In genomic region chr6:149955975-149956317, GRCh38 we compare ENCODE assay signal across 11 cellular contexts. TPM values are rescaled to one million over a fixed set of nuclear protein-coding genes. Genes with fewer than 3 reads are reported as not detected.
"Had no signal": no experiment of that assay in that cellular context is flagged by ENCODE, and none has a peak within 500 bp of the region (broad histone marks: within the 10 kb centered on the region; RNA-seq: fewer than 3 reads in every experiment).

No MANE protein-coding gene starts in this region.

RNA-seq across cellular contexts. Expression of gene ULBP1, which starts 7.8 kb away (rescaled TPM):
- total RNA-seq: body of pancreas had no signal

RNA-seq across cellular contexts. Expression of gene RAET1G, which starts 33.0 kb away (rescaled TPM):
- total RNA-seq: activated B cell treated with CpG ODN at 0.5 μM for 24 hours; activated CD4-positive, alpha-beta memory T cell treated with anti-CD3 and anti-CD28 coated beads for 36 hours; activated CD4-positive, alpha-beta T cell treated with anti-CD3 and anti-CD28 coated beads, Interleukin-2, amount 10 ng/mL, durations not matched to agents 24 days and 14 days; activated CD8-positive, alpha-beta T cell treated with anti-CD3 and anti-CD28 coated beads for 36 hours; activated naive CD4-positive, alpha-beta T cell treated with anti-CD3 and anti-CD28 coated beads for 36 hours; activated naive CD4-positive, alpha-beta T cell treated with anti-CD3 and anti-CD28 coated beads, Interleukin-2, amount 50 U/mL, for 72 hours; activated naive CD8-positive, alpha-beta T cell treated with anti-CD3 and anti-CD28 coated beads for 36 hours; activated T-helper 2 cell treated with anti-CD3 and anti-CD28 coated beads, Interferon-gamma antibody, Interleukin-2, Interleukin-4, amounts not matched to agents 10 μg/mL and 5 μg/mL and 100 μg/mL, durations not matched to agents 14 hours and 24 hours and 36 hours; astrocyte; body of pancreas had no signal

RNA-seq across cellular contexts. Expression of gene RAET1E, which starts 58.0 kb away (rescaled TPM):
- total RNA-seq: activated B cell treated with CpG ODN at 0.5 μM for 24 hours; activated CD4-positive, alpha-beta memory T cell treated with anti-CD3 and anti-CD28 coated beads for 36 hours; activated CD4-positive, alpha-beta T cell treated with anti-CD3 and anti-CD28 coated beads, Interleukin-2, amount 10 ng/mL, durations not matched to agents 24 days and 14 days; activated CD8-positive, alpha-beta T cell treated with anti-CD3 and anti-CD28 coated beads for 36 hours; activated naive CD4-positive, alpha-beta T cell treated with anti-CD3 and anti-CD28 coated beads for 36 hours; activated naive CD8-positive, alpha-beta T cell treated with anti-CD3 and anti-CD28 coated beads for 36 hours; activated T-helper 2 cell treated with anti-CD3 and anti-CD28 coated beads, Interferon-gamma antibody, Interleukin-2, Interleukin-4, amounts not matched to agents 10 μg/mL and 5 μg/mL and 100 μg/mL, durations not matched to agents 14 hours and 24 hours and 36 hours; astrocyte; body of pancreas; cardiac septum had no signal
